ENCODE assay signal across 20 cellular contexts in the genomic region with DNA sequence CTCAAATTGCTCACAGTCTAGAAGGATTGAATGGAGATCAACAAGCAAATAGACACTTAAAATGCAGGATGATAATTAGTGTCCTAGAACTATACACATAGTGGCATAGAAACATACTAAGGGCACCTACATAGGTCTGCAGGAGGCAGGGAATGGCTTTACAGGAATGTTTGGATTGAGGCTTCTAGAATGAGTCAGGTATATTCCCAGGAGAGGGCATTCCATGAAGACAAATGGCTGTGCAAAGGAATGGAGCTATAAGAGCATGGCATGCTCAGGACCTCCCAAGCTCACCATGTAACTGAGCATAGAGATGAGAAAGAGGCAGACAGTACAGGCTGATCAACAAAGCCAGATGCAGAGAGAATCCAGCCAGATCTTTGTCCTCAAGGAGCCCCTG.
"Had no signal": no experiment of that assay in that cellular context is flagged by ENCODE, and none has a peak within 500 bp of the region (broad histone marks: within the 10 kb centered on the region; RNA-seq: fewer than 3 reads in every experiment).

No MANE protein-coding gene starts in this region.

- H3K9me3 ChIP-seq: MG63 had no signal

- H3K4me3 ChIP-seq: MG63 had no signal

- H3K36me3 ChIP-seq: MG63 had no signal

- DNase-seq: Karpas-422, KBM-7, MG63, NCI-H1092, NCI-H1105 treated with DMSO at 0.1 percent for 48 hours, NCI-H1417 treated with DMSO at 0.1 percent for 48 hours, NCI-H146, NCI-H1694 treated with DMSO at 0.1 percent for 48 hours, NCI-H1930, NCI-H2081, NCI-H2107, NCI-H2227 treated with DMSO at 0.1 percent for 48 hours, NCI-H524, NCI-H526 treated with DMSO at 0.1 percent for 48 hours, NCI-H774, PC-3, SHP77 had no signal

- ATAC-seq: Panc1, PC-3, SK-N-SH treated with all-trans-retinoic acid at 6 μM for 48 hours had no signal

- H3K27ac ChIP-seq: RWPE1 had no signal

- H3K27me3 ChIP-seq: MG63 had no signal
